18 cellular contexts compared by ENCODE assay signal in the genomic region with DNA sequence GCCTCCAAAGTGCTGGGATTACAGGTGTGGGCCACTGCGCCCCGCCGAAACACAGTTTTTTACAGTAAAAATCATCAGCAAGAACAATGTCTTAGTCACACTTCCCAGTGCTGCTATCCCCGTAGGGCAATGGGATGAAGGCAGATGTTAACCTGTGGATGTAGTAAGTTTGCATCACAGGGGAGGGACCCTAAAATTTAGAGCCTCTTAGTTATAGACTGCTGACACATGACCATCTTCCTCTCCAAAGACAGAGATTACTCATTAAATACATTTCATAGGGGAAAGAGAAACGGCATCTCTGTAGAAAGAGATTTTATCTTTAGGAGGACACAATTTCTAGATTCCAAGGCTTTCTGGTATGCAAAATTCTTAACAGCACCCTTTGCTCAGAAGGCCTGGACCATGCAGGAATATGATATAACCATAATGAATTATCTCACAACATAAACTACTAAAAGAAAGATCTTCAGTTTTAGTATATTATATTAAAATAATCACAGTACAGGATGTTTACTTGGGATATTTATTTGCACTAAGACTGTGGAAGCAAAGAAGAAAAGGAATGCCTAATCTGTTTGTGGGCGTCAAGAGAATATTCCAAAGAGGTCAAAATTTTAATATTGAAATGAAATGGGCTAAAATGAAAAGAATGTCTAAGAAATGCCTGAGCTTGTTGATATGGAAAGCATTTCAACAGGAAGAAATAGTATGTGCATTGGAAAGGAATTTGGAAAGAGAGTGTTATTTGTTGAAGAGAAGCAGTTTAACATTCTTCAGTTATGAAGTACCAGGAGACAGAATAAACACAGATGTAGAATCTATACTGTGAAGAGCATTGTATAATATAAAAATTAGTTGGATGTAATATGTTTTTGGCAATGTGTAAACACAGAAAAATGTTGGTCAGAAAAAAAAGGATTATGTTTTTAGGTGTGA.
DNase-seq lines count a peak whose midpoint lies in the region; ATAC-seq and TF ChIP-seq lines count a peak whose summit lies in the region.
"Had no signal": no experiment of that assay in that cellular context is flagged by ENCODE, and none has a peak within 500 bp of the region (broad histone marks: within the 10 kb centered on the region; RNA-seq: fewer than 3 reads in every experiment).

No MANE protein-coding gene starts in this region.

- peak overlapping the region; percentile 64 for H3K27ac Mint-ChIP-seq in HFFc6
- H3K27ac Mint-ChIP-seq in osteocyte (ENCODE audit: unreplicated experiment) = peak overlapping the region; percentile 81
- H3K27ac Mint-ChIP-seq in nephron progenitor cell = no peak overlapping the region
- H3K27ac Mint-ChIP-seq: CD8-positive, alpha-beta T cell had no signal

- H3K4me2 ChIP-seq in fibroblast of lung (ENCODE audit: extremely low read depth, insufficient read depth, low read length) (no peak overlapping the region), GM23248 (ENCODE audit: unreplicated experiment) (no peak overlapping the region)
- H3K4me2 ChIP-seq: PC-9 had no signal

- H3K4me3 Mint-ChIP-seq in HFFc6 (peak overlapping the region; percentile 62), osteocyte (ENCODE audit: unreplicated experiment) (no peak overlapping the region), nephron progenitor cell (no peak overlapping the region)
- H3K4me3 Mint-ChIP-seq: CD8-positive, alpha-beta T cell had no signal

- DNase-seq in HFFc6 (peak; percentile 3), adipocyte (ENCODE audit: low read depth) (peak; percentile 68), fibroblast of lung (ENCODE audit: low read depth in 2 of 2) (peak in 1 of 2 donors; percentile 42), osteocyte (ENCODE audit: extremely low spot score, unreplicated experiment) (no peak), GM23248 (no peak), nephron progenitor cell (no peak), substantia nigra (lab: John Stamatoyannopoulos, UW) (no peak)
- DNase-seq: CD8-positive, alpha-beta T cell; DND-41; KG1; NCI-H1092 treated with DMSO at 0.1 percent for 48 hours; NCI-H1694; NCI-H2107; NCI-H345; NCI-H748 treated with DMSO at 0.1 percent for 48 hours; PC-9 had no signal

- H2AFZ ChIP-seq in fibroblast of lung (ENCODE audit: low read length) = no peak overlapping the region
- H2AFZ ChIP-seq in GM23248 = no peak overlapping the region
- H2AFZ ChIP-seq: PC-9 had no signal

- ATAC-seq in GM18519 (IDR thresholded peaks at IDR 0.05; ENCODE audit: low FRiP score, unreplicated experiment) = no peak
- ATAC-seq: CD8-positive, alpha-beta T cell; Right ventricle myocardium inferior had no signal

- H3F3A ChIP-seq in GM23248 (ENCODE audit: insufficient read depth) = no peaks in the 10 kb centered on the region

- H3K27me3 ChIP-seq in adipocyte (replicated peaks; ENCODE audit: control insufficient read depth, insufficient read depth, low read length) (no peaks in the 10 kb centered on the region), fibroblast of lung (ENCODE audit: control insufficient read depth, insufficient read depth, low read length) (no peaks in the 10 kb centered on the region), GM23248 (replicated peaks; ENCODE audit: insufficient read depth) (no peaks in the 10 kb centered on the region)

- no peaks in the 10 kb centered on the region for H3K9me2 ChIP-seq in GM23248 (ENCODE audit: insufficient read depth)

- H3K9ac ChIP-seq in adipocyte (ENCODE audit: low read length) (no peak overlapping the region), fibroblast of lung (ENCODE audit: insufficient read depth, low read length) (no peak overlapping the region), GM23248 (no peak overlapping the region)

- H3K9me3 Mint-ChIP-seq in HFFc6 = 0 out of 2 replicates have a peak, but pooled peaks cover 3% of the 10 kb centered on the region
- H3K9me3 Mint-ChIP-seq in osteocyte (ENCODE audit: unreplicated experiment) = no peaks in the 10 kb centered on the region
- H3K9me3 Mint-ChIP-seq in nephron progenitor cell = peaks cover 2% of the 10 kb centered on the region

- no CpG with 5 or more reads among the region's 6 CpGs for WGBS in GM23248 (ENCODE audit: low coverage in 1 of 2, low lambda C conversion rate in 2 of 2, missing lambda C conversion rate in 2 of 2), 2 experiments

- H3K4me1 Mint-ChIP-seq in HFFc6 (ENCODE audit: low read depth) (peaks cover 23% of the 10 kb centered on the region), osteocyte (ENCODE audit: unreplicated experiment) (peaks cover 26% of the 10 kb centered on the region), nephron progenitor cell (no peaks in the 10 kb centered on the region)

- H3K9me3 ChIP-seq in adipocyte (ENCODE audit: control insufficient read depth, low read length) = no peaks in the 10 kb centered on the region
- no peaks in the 10 kb centered on the region for H3K9me3 ChIP-seq in fibroblast of lung (ENCODE audit: control insufficient read depth, insufficient read depth, low read depth, low read length)
- H3K9me3 ChIP-seq in GM23248 (ENCODE audit: low read depth) = no peaks in the 10 kb centered on the region

- no peaks in the 10 kb centered on the region; the same call in 1 of the 2 replicates for H3K36me3 Mint-ChIP-seq in HFFc6 (ENCODE audit: low read depth)
- H3K36me3 Mint-ChIP-seq in osteocyte (ENCODE audit: unreplicated experiment) = no peaks in the 10 kb centered on the region
- no peaks in the 10 kb centered on the region for H3K36me3 Mint-ChIP-seq in nephron progenitor cell (ENCODE audit: low read depth)
- H3K36me3 Mint-ChIP-seq: CD8-positive, alpha-beta T cell had no signal

- H3K4me1 ChIP-seq in adipocyte (ENCODE audit: control insufficient read depth, insufficient read depth, low read length) = no peaks in the 10 kb centered on the region
- H3K4me1 ChIP-seq in fibroblast of lung (ENCODE audit: control insufficient read depth, extremely low read depth, insufficient read depth, low read length) = no peaks in the 10 kb centered on the region
- no peaks in the 10 kb centered on the region for H3K4me1 ChIP-seq in GM23248 (ENCODE audit: insufficient read depth)

- H3K27ac ChIP-seq in fibroblast of lung (ENCODE audit: insufficient read depth, low read length) (peak overlapping the region; percentile 34), GM23248 (no peak overlapping the region), substantia nigra (ENCODE audit: low read depth, low read length, poor library complexity, severe bottlenecking) (no peak overlapping the region)
- H3K27ac ChIP-seq: PC-9 had no signal

- H4K20me1 ChIP-seq in fibroblast of lung (ENCODE audit: control insufficient read depth, extremely low read depth, insufficient read depth, low read length) = no peaks in the 10 kb centered on the region
- H4K20me1 ChIP-seq in GM23248 (ENCODE audit: insufficient read depth) = no peaks in the 10 kb centered on the region

- no peak overlapping the region for H3K4me3 ChIP-seq in adipocyte (ENCODE audit: low read length)
- H3K4me3 ChIP-seq in fibroblast of lung (replicated peaks in 1 of 4; ENCODE audit: control extremely low read depth in 1 of 4, insufficient read depth in 1 of 4, low read depth in 3 of 4, low read length in 4 of 4) = no peak overlapping the region
- H3K4me3 ChIP-seq in GM23248 = no peak overlapping the region
- H3K4me3 ChIP-seq: PC-9 had no signal

- H3K27me3 Mint-ChIP-seq in HFFc6 (ENCODE audit: insufficient read depth) = peaks cover 2% of the 10 kb centered on the region; the same call in 1 of the 2 replicates
- H3K27me3 Mint-ChIP-seq in osteocyte (ENCODE audit: unreplicated experiment) = no peaks in the 10 kb centered on the region
- H3K27me3 Mint-ChIP-seq in nephron progenitor cell (ENCODE audit: low read depth, poor library complexity) = no peaks in the 10 kb centered on the region

- in situ Hi-C loops in GM23248 (cut with MboI) = no loop called here

- H3K36me3 ChIP-seq in adipocyte (ENCODE audit: control insufficient read depth, insufficient read depth, low read length, severe bottlenecking) = no peaks in the 10 kb centered on the region
- H3K36me3 ChIP-seq in fibroblast of lung (ENCODE audit: control insufficient read depth, insufficient read depth, low read length) = no peaks in the 10 kb centered on the region
- H3K36me3 ChIP-seq in GM23248 (ENCODE audit: low read depth) = no peaks in the 10 kb centered on the region

- H3K79me2 ChIP-seq in fibroblast of lung (ENCODE audit: control insufficient read depth, insufficient read depth, low read length) (no peaks in the 10 kb centered on the region), GM23248 (ENCODE audit: insufficient read depth) (no peaks in the 10 kb centered on the region)

- TF ChIP-seq CTCF in HFFc6 (IDR thresholded peaks at IDR 0.05) = no peak
- no peak for TF ChIP-seq CTCF in fibroblast of lung (conservative IDR thresholded peaks at IDR 0.05 in 1 of 2, IDR thresholded peaks at IDR 0.05 in 1 of 2; ENCODE audit: low read depth in 1 of 2, low read length in 2 of 2)
- no peak for TF ChIP-seq CTCF in osteocyte (IDR thresholded peaks at IDR 0.05)
- TF ChIP-seq CTCF in nephron progenitor cell (IDR thresholded peaks at IDR 0.05) = no peak

Comparison
In these comparisons a context has a peak if more than half of its experiments do, and no peak if none do; other contexts are left out.
1. DNase-seq: peak in HFFc6 (single experiment) and adipocyte (single experiment); none in osteocyte (single experiment), GM23248 (single experiment), nephron progenitor cell (single experiment) and substantia nigra (0 of 49).